11 cellular contexts compared by ENCODE assay signal in the genomic region with DNA sequence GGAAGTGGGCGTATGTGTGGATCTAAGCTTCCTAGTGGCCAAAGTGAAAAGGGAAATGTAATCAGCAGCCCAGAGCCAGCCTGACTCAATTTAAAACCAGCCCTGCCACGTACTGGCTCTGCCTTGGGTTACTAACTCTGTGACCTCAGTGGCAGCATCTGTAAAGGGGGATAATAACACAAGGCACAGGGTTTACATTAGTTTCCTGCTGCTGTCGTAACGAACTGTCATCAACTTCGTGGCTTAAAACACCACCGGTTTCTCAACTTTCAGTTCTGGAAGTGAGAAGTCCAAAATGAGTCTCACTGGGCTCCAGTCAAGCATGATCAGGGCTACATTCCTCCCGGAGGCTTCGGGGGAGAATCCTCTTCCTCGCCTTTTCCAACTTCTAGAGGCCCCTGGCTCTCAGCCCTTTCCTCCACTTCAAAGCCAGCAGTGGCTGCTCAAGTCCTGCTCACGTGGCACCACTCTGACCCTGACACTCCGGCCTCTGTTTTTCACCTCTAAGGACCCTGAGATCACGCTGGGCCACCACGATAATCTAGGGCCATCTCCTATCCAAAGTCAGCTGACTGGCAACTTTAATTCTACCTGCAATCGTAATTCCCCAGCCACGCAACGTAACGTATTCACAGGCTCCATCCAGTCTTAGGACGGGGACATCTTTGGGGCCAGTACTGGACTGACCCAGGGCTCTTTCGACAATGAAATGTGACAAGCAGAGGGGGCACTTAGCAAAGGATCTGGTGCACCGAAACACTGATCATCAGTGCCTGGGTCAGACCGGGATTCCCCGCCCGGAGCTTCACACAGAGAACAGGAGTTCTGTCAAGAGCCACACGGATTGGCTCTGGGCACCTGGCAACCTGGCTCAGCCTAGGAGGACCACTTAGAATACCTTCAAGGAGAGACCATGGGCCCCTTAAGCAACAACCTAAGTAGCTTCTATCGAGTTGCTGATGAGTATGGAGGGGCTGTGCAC. TPM values are rescaled to one million over a fixed set of nuclear protein-coding genes. Genes with fewer than 3 reads are reported as not detected.
A peak's percentile ranks its signal among the peaks of the same experiment; 100 is the strongest.
DNase-seq lines count a peak whose midpoint lies in the region; ATAC-seq and TF ChIP-seq lines count a peak whose summit lies in the region.
"Had no signal": no experiment of that assay in that cellular context is flagged by ENCODE, and none has a peak within 500 bp of the region (broad histone marks: within the 10 kb centered on the region; RNA-seq: fewer than 3 reads in every experiment).

No MANE protein-coding gene starts in this region.

- no peak for TF ChIP-seq CTCF in C4-2B (conservative IDR thresholded peaks at IDR 0.05)
- no peak for TF ChIP-seq CTCF in GM20000 (IDR thresholded peaks at IDR 0.05; ENCODE audit: extremely low read depth, missing control alignments)
- no peak for TF ChIP-seq CTCF in left lung (IDR thresholded peaks at IDR 0.05)

- peaks cover 0 to 36% of the 10 kb centered on the region in 2 donors for H3K4me1 ChIP-seq in left lung

- intact Hi-C loops in left lung (cut with DNase I) = no loop called here

- peak; percentile 96 for ATAC-seq in activated T-helper 17 cell treated with anti-CD3 and anti-CD28 coated beads, Interleukin-2, amount 50 U/mL, for 72 hours (replicated peaks)
- ATAC-seq in left lung = peak; percentile 3
- no peak for ATAC-seq in GM19395 (IDR thresholded peaks at IDR 0.05; ENCODE audit: unreplicated experiment)

- H3K36me3 Mint-ChIP-seq in activated T-helper 17 cell treated with anti-CD3 and anti-CD28 coated beads, Interleukin-2, amount 50 U/mL, for 72 hours (ENCODE audit: low read depth) = peaks cover 73% of the 10 kb centered on the region

- peaks cover 0 to 83% of the 10 kb centered on the region in 2 donors for H3K36me3 ChIP-seq in left lung
- H3K36me3 ChIP-seq: SJSA1 had no signal

- no peaks in the 10 kb centered on the region for H3K9me3 ChIP-seq in left lung
- H3K9me3 ChIP-seq: SJSA1 had no signal

- H3K27ac ChIP-seq in C4-2B = peak overlapping the region; percentile 85
- peak overlapping the region in 1 of 2 donors; percentile 34 for H3K27ac ChIP-seq in left lung
- H3K27ac ChIP-seq: SJSA1 had no signal

- H3K9me3 Mint-ChIP-seq in activated T-helper 17 cell treated with anti-CD3 and anti-CD28 coated beads, Interleukin-2, amount 50 U/mL, for 72 hours = no peaks in the 10 kb centered on the region

- H3K27me3 Mint-ChIP-seq in activated T-helper 17 cell treated with anti-CD3 and anti-CD28 coated beads, Interleukin-2, amount 50 U/mL, for 72 hours = no peaks in the 10 kb centered on the region

- H3K4me3 Mint-ChIP-seq in activated T-helper 17 cell treated with anti-CD3 and anti-CD28 coated beads, Interleukin-2, amount 50 U/mL, for 72 hours = peak overlapping the region; percentile 69

- peak overlapping the region; percentile 82 for H3K27ac Mint-ChIP-seq in activated T-helper 17 cell treated with anti-CD3 and anti-CD28 coated beads, Interleukin-2, amount 50 U/mL, for 72 hours

- H3K4me3 ChIP-seq in left lung = no peak overlapping the region
- H3K4me3 ChIP-seq: SJSA1 had no signal

- no peaks in the 10 kb centered on the region for H3K27me3 ChIP-seq in left lung
- H3K27me3 ChIP-seq: SJSA1 had no signal

- peaks cover 18% of the 10 kb centered on the region for H3K4me1 Mint-ChIP-seq in activated T-helper 17 cell treated with anti-CD3 and anti-CD28 coated beads, Interleukin-2, amount 50 U/mL, for 72 hours

- DNase-seq in GM20000 (ENCODE audit: low spot score) (peak; percentile 66), left lung (peak in 1 of 2 donors; percentile 31), activated gamma-delta T cell (lab: John Stamatoyannopoulos, UW) (no peak), NCI-H1105 (lab: John Stamatoyannopoulos, UW) (no peak), medulla oblongata (ENCODE audit: extremely low spot score) (no peak)
- DNase-seq: NCI-H146 had no signal

RNA-seq across cellular contexts. Expression of a gene that starts 14.5 kb away (rescaled TPM):
- 100 to 1,000 TPM; 165 to 351 TPM for total RNA-seq in activated T-helper 17 cell treated with anti-CD3 and anti-CD28 coated beads, Interleukin-2, amount 50 U/mL, for 72 hours
- 100 to 1,000 TPM; 149 to 152 TPM for total RNA-seq in left lung

RNA-seq across cellular contexts. Expression of a gene that starts 16.5 kb away (rescaled TPM):
- 100 to 1,000 TPM; 126 to 250 TPM for total RNA-seq in activated T-helper 17 cell treated with anti-CD3 and anti-CD28 coated beads, Interleukin-2, amount 50 U/mL, for 72 hours
- 10 to 100 TPM; 14.7 to 37.3 TPM for total RNA-seq in left lung
- total RNA-seq: SJSA1 had no signal

RNA-seq across cellular contexts. Expression of a gene that starts 32.1 kb away (rescaled TPM):
- under 1 TPM; 0.67 to 0.82 TPM for total RNA-seq in activated T-helper 17 cell treated with anti-CD3 and anti-CD28 coated beads, Interleukin-2, amount 50 U/mL, for 72 hours
- total RNA-seq in left lung = not detected
- total RNA-seq: H1, SJSA1 had no signal

RNA-seq across cellular contexts. Expression of a gene that starts 54.3 kb away (rescaled TPM):
- 100 to 1,000 TPM in 1 of 2 donors, 10 to 100 TPM in 1; 90.4 to 118 TPM for total RNA-seq in activated T-helper 17 cell treated with anti-CD3 and anti-CD28 coated beads, Interleukin-2, amount 50 U/mL, for 72 hours
- total RNA-seq in left lung = 100 to 1,000 TPM; 192 to 227 TPM
